Comparison of ENCODE assay signal across 10 cellular contexts in genomic region chr3:111610612-111611054, GRCh38. TPM values are rescaled to one million over a fixed set of nuclear protein-coding genes. Genes with fewer than 3 reads are reported as not detected.
DNase-seq lines count a peak whose midpoint lies in the region; ATAC-seq and TF ChIP-seq lines count a peak whose summit lies in the region.
"Had no signal": no experiment of that assay in that cellular context is flagged by ENCODE, and none has a peak within 500 bp of the region (broad histone marks: within the 10 kb centered on the region; RNA-seq: fewer than 3 reads in every experiment).

No MANE protein-coding gene starts in this region.

- CTCF ChIA-PET in RWPE1 (lab: Yijun Ruan, JAX) (interaction anchor here (0.8 to 1.7 kb wide), 2 partner anchors 32 to 106 kb away, joined by 3 to 4 read pairs; no protein-coding TSS in a partner anchor), HEK293T (lab: Yijun Ruan, JAX) (no interaction called here), WTC11 (lab: Charles Lee) (no interaction called here)

- H3K36me3 Mint-ChIP-seq in immature natural killer cell: peaks cover 19 to 45% (median 31%) of the 10 kb centered on the region in 3 donors
- no peaks in the 10 kb centered on the region for H3K36me3 Mint-ChIP-seq in WTC11
- H3K36me3 Mint-ChIP-seq: brain had no signal

- peak overlapping the region; percentile 85 to 93 (median 88) for H3K27ac Mint-ChIP-seq in immature natural killer cell
- H3K27ac Mint-ChIP-seq in WTC11: no peak overlapping the region
- H3K27ac Mint-ChIP-seq: brain had no signal

- DNase-seq in RWPE1 (ENCODE audit: low spot score) (peak; percentile 75), immature natural killer cell (no peak), iPS-NIHi7 (ENCODE audit: extremely low spot score) (no peak), tibial artery (no peak), HEK293T (ENCODE audit: extremely low spot score) (no peak), WTC11 (ENCODE audit: low spot score) (no peak)
- DNase-seq: left ventricle myocardium superior had no signal

- TF ChIP-seq CTCF in RWPE1 (conservative IDR thresholded peaks at IDR 0.05; ENCODE audit: low read depth): no peak
- no peak for TF ChIP-seq CTCF in tibial artery (IDR thresholded peaks at IDR 0.05)
- no peak for TF ChIP-seq CTCF in WTC11 (IDR thresholded peaks at IDR 0.05)

- H3K4me3 ChIP-seq in tibial artery: no peak overlapping the region

- H3K27me3 ChIP-seq in tibial artery: no peaks in the 10 kb centered on the region

- H3K4me1 Mint-ChIP-seq in immature natural killer cell (peaks cover 56 to 80% of the 10 kb centered on the region in 2 donors), WTC11 (no peaks in the 10 kb centered on the region)
- H3K4me1 Mint-ChIP-seq: brain had no signal

- ATAC-seq in GM18861 (IDR thresholded peaks at IDR 0.05; ENCODE audit: unreplicated experiment) (peak; percentile 7), HG02852 (IDR thresholded peaks at IDR 0.05; ENCODE audit: unreplicated experiment) (peak; percentile 34), WTC11 (no peak)
- ATAC-seq: left ventricle myocardium superior had no signal

- POLR2A ChIA-PET in RWPE1 (lab: Yijun Ruan, JAX; ENCODE audit: low non-redundant PET): no interaction called here
- POLR2A ChIA-PET in HEK293T (lab: Yijun Ruan, JAX): no interaction called here
- POLR2A ChIA-PET in WTC11 (lab: Charles Lee): no interaction called here

- H3K27ac ChIP-seq in RWPE1 (peak overlapping the region; percentile 81), tibial artery (no peak overlapping the region)

- no peaks in the 10 kb centered on the region for H3K36me3 ChIP-seq in tibial artery

- H3K27me3 Mint-ChIP-seq in immature natural killer cell (ENCODE audit: low read depth in 3 of 3): no peaks in the 10 kb centered on the region
- no peaks in the 10 kb centered on the region; the same call in 1 of the 2 replicates for H3K27me3 Mint-ChIP-seq in WTC11 (ENCODE audit: low read depth)

- peak overlapping the region; percentile 43 to 77 (median 66) for H3K4me3 Mint-ChIP-seq in immature natural killer cell
- no peak overlapping the region for H3K4me3 Mint-ChIP-seq in WTC11
- H3K4me3 Mint-ChIP-seq: brain had no signal

- intact Hi-C loops in tibial artery (cut with DNase I; ENCODE audit: low total_unique reads): no loop called here

- no peaks in the 10 kb centered on the region for H3K9me3 ChIP-seq in tibial artery

- H3K9me3 Mint-ChIP-seq in immature natural killer cell (no peaks in the 10 kb centered on the region), WTC11 (peaks cover 1% of the 10 kb centered on the region; the same call in 1 of the 2 replicates)

- H3K4me1 ChIP-seq in tibial artery: no peaks in the 10 kb centered on the region

TF ChIP-seq in HEK293T, 16 proteins besides CTCF, POLR2A, EP300 and RAD21:
- TF ChIP-seq ZNF384 (IDR thresholded peaks at IDR 0.05) (no peak), HDGF (IDR thresholded peaks at IDR 0.05; ENCODE audit: borderline replicate concordance) (no peak), FOXA1 (IDR thresholded peaks at IDR 0.05) (no peak), NFRKB (IDR thresholded peaks at IDR 0.05) (no peak), SP1 (IDR thresholded peaks at IDR 0.05) (no peak), PKNOX1 (IDR thresholded peaks at IDR 0.05) (no peak), L3MBTL2 (conservative IDR thresholded peaks at IDR 0.05) (no peak)
TF ChIP-seq in HEK293T: peak in this region for 0.

TF ChIP-seq in WTC11, 78 proteins besides CTCF, POLR2A, EP300 and RAD21 (continues in another document):
- TF ChIP-seq ZNF281 (CRISPR knock-in tag; IDR thresholded peaks at IDR 0.05) (no peak), IRF2 (CRISPR knock-in tag; IDR thresholded peaks at IDR 0.05; ENCODE audit: borderline replicate concordance, low read depth) (no peak), HMGA2 (CRISPR knock-in tag; IDR thresholded peaks at IDR 0.05) (no peak), MLX (CRISPR knock-in tag; IDR thresholded peaks at IDR 0.05) (no peak), MAX (CRISPR knock-in tag; IDR thresholded peaks at IDR 0.05) (no peak), USF1 (CRISPR knock-in tag; IDR thresholded peaks at IDR 0.05) (no peak), SP1 (CRISPR knock-in tag; conservative IDR thresholded peaks at IDR 0.05) (no peak), ZNF512 (CRISPR knock-in tag; IDR thresholded peaks at IDR 0.05; ENCODE audit: borderline replicate concordance) (no peak), ZBTB43 (CRISPR knock-in tag; IDR thresholded peaks at IDR 0.05) (no peak), ATF3 (CRISPR knock-in tag; conservative IDR thresholded peaks at IDR 0.05) (no peak), NR2C2 (CRISPR knock-in tag; IDR thresholded peaks at IDR 0.05) (no peak)

RNA-seq across cellular contexts. Expression of gene ZBED2, which starts 15.5 kb away (rescaled TPM):
- under 1 TPM in 1 of 3 donors, not detected in 2; 0.50 TPM for polyA plus RNA-seq in immature natural killer cell
- total RNA-seq in WTC11 (2021): 0.07 to 0.16 TPM (median 0.09 TPM) in 3 replicates
- total RNA-seq: left ventricle myocardium superior had no signal
